In the genomic region with DNA sequence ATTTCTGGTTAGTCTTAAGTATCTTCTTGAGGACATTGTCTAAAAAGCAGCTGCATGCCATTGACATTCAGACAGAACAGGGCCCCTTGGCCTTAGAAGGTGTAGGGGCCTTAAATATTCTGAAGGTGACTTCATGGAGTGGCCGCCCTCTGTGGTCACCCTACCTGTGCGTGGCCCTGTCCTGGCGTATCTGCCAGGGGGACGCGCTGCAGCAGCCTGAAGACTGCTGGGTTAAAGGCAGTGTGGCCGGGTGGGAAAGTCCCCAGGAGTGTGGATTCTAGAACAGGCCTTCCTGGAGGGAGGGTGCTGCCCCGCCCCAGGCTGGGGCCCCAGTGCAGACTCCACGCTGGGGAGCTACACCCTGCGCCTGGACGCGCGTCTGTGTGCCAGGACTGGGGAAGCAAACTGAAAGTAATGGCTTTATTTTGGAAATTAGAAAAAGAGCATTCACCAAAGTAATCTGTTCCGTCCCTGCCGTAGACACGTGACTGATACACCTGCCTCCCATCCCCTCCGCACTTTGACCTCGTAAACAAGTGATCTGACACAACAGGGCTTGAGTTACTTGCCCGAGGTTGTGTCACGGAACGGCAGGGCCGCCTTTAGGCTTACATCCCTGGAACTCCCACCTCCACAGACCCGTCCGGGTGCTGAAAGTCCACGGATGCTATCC, we compare ENCODE assay signal across 1 cellular context.
A peak's percentile ranks its signal among the peaks of the same experiment; 100 is the strongest.
TF ChIP-seq lines count a peak whose summit lies in the region.

No MANE protein-coding gene starts in this region.

TF ChIP-seq in HepG2, 621 proteins besides CTCF, POLR2A, EP300 and RAD21 (continued from another document and continues in another):
- TF ChIP-seq, protein P1, sequence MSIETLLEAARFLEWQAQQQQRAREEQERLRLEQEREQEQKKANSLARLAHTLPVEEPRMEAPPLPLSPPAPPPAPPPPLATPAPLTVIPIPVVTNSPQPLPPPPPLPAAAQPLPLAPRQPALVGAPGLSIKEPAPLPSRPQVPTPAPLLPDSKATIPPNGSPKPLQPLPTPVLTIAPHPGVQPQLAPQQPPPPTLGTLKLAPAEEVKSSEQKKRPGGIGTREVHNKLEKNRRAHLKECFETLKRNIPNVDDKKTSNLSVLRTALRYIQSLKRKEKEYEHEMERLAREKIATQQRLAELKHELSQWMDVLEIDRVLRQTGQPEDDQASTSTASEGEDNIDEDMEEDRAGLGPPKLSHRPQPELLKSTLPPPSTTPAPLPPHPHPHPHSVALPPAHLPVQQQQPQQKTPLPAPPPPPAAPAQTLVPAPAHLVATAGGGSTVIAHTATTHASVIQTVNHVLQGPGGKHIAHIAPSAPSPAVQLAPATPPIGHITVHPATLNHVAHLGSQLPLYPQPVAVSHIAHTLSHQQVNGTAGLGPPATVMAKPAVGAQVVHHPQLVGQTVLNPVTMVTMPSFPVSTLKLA (IDR thresholded peaks at IDR 0.05) = peak; percentile 46; the same call in 1 of the 2 replicates
- TF ChIP-seq ZNF570 (CRISPR knock-in tag; IDR thresholded peaks at IDR 0.05; ENCODE audit: borderline replicate concordance) (no peak), ZFP90 (CRISPR knock-in tag; IDR thresholded peaks at IDR 0.05; ENCODE audit: borderline replicate concordance) (no peak), MYNN (CRISPR knock-in tag; IDR thresholded peaks at IDR 0.05; ENCODE audit: low read depth) (no peak), KDM4B (CRISPR knock-in tag; IDR thresholded peaks at IDR 0.05) (no peak), ZSCAN9 (CRISPR knock-in tag; IDR thresholded peaks at IDR 0.05; ENCODE audit: borderline replicate concordance) (no peak; the same call in 1 of the 2 replicates), PAF1 (CRISPR knock-in tag; IDR thresholded peaks at IDR 0.05) (no peak), ZNF350 (CRISPR knock-in tag; IDR thresholded peaks at IDR 0.05; ENCODE audit: borderline replicate concordance, low read depth) (peak; percentile 48; the same call in 1 of the 2 replicates), RAD51 (IDR thresholded peaks at IDR 0.05; ENCODE audit: borderline replicate concordance) (peak; percentile 69), CHD4 (IDR thresholded peaks at IDR 0.05; ENCODE audit: borderline replicate concordance, low read length) (no peak), SALL2 (CRISPR knock-in tag; IDR thresholded peaks at IDR 0.05) (0 out of 2 replicates have a peak, but pooled peaks have one; percentile 24), ZBTB20 (CRISPR knock-in tag; IDR thresholded peaks at IDR 0.05; ENCODE audit: borderline replicate concordance, low read depth) (no peak), GABPB1 (CRISPR knock-in tag; IDR thresholded peaks at IDR 0.05) (no peak), ZNF230 (CRISPR knock-in tag; IDR thresholded peaks at IDR 0.05) (no peak), SMC3 (IDR thresholded peaks at IDR 0.05; ENCODE audit: low read length) (no peak), ADNP (CRISPR knock-in tag; IDR thresholded peaks at IDR 0.05) (no peak), TCF7 (IDR thresholded peaks at IDR 0.05; ENCODE audit: low read depth) (0 out of 2 replicates have a peak, but pooled peaks have one; percentile 15), KDM5A (IDR thresholded peaks at IDR 0.05; ENCODE audit: borderline replicate concordance, low read length) (no peak; the same call in 1 of the 2 replicates), YEATS2 (CRISPR knock-in tag; IDR thresholded peaks at IDR 0.05; ENCODE audit: borderline replicate concordance) (no peak), PITX1 (CRISPR knock-in tag; IDR thresholded peaks at IDR 0.05) (peak; percentile 81), TAF15 (IDR thresholded peaks at IDR 0.05; ENCODE audit: low read depth, low read length, poor library complexity, severe bottlenecking) (no peak), ZNF234 (CRISPR knock-in tag; conservative IDR thresholded peaks at IDR 0.05) (no peak), ZNF629 (CRISPR knock-in tag; conservative IDR thresholded peaks at IDR 0.05) (no peak), SOX6 (IDR thresholded peaks at IDR 0.05) (no peak), SOX6 (CRISPR knock-in tag; IDR thresholded peaks at IDR 0.05) (no peak; the same call in 1 of the 2 replicates), NCOA5 (CRISPR knock-in tag; IDR thresholded peaks at IDR 0.05) (no peak), SKI (IDR thresholded peaks at IDR 0.05; ENCODE audit: partially characterized antibody) (peak; percentile 79), MEIS2 (CRISPR knock-in tag; IDR thresholded peaks at IDR 0.05) (0 out of 2 replicates have a peak, but pooled peaks have one; percentile 41), MTA3 (CRISPR knock-in tag; IDR thresholded peaks at IDR 0.05) (no peak), YEATS4 (CRISPR knock-in tag; IDR thresholded peaks at IDR 0.05; ENCODE audit: borderline replicate concordance) (0 out of 2 replicates have a peak, but pooled peaks have one; percentile 52), ZFP36L1 (CRISPR knock-in tag; IDR thresholded peaks at IDR 0.05) (no peak), MEF2D (CRISPR knock-in tag; IDR thresholded peaks at IDR 0.05) (no peak), MATR3 (CRISPR knock-in tag; IDR thresholded peaks at IDR 0.05) (no peak), ZNF225 (CRISPR knock-in tag; IDR thresholded peaks at IDR 0.05) (no peak), ZSCAN12 (CRISPR knock-in tag; IDR thresholded peaks at IDR 0.05) (no peak), HMGA1 (CRISPR knock-in tag; conservative IDR thresholded peaks at IDR 0.05) (no peak), FOXO1 (CRISPR knock-in tag; IDR thresholded peaks at IDR 0.05) (peak; percentile 97), ZNF34 (CRISPR knock-in tag; IDR thresholded peaks at IDR 0.05; ENCODE audit: borderline replicate concordance) (no peak), SRSF1 (optimal IDR thresholded peaks at IDR 0.05; ENCODE audit: low read depth, low read length) (no peak), NFIC (IDR thresholded peaks at IDR 0.05; ENCODE audit: low read length) (no peak; the same call in 1 of the 2 replicates), ZNF431 (CRISPR knock-in tag; IDR thresholded peaks at IDR 0.05; ENCODE audit: borderline replicate concordance, low read depth) (0 out of 2 replicates have a peak, but pooled peaks have one; percentile 35), HMG20B (CRISPR knock-in tag; conservative IDR thresholded peaks at IDR 0.05) (peak; percentile 37; the same call in 1 of the 2 replicates), ZNF556 (CRISPR knock-in tag; IDR thresholded peaks at IDR 0.05; ENCODE audit: borderline replicate concordance) (no peak)
- TF ChIP-seq, protein P2, sequence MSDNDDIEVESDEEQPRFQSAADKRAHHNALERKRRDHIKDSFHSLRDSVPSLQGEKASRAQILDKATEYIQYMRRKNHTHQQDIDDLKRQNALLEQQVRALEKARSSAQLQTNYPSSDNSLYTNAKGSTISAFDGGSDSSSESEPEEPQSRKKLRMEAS (IDR thresholded peaks at IDR 0.05) = peak; percentile 83
- TF ChIP-seq, protein P3, sequence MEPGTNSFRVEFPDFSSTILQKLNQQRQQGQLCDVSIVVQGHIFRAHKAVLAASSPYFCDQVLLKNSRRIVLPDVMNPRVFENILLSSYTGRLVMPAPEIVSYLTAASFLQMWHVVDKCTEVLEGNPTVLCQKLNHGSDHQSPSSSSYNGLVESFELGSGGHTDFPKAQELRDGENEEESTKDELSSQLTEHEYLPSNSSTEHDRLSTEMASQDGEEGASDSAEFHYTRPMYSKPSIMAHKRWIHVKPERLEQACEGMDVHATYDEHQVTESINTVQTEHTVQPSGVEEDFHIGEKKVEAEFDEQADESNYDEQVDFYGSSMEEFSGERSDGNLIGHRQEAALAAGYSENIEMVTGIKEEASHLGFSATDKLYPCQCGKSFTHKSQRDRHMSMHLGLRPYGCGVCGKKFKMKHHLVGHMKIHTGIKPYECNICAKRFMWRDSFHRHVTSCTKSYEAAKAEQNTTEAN (CRISPR knock-in tag; conservative IDR thresholded peaks at IDR 0.05) = 0 out of 2 replicates have a peak, but pooled peaks have one; percentile 24
- TF ChIP-seq, protein P4, sequence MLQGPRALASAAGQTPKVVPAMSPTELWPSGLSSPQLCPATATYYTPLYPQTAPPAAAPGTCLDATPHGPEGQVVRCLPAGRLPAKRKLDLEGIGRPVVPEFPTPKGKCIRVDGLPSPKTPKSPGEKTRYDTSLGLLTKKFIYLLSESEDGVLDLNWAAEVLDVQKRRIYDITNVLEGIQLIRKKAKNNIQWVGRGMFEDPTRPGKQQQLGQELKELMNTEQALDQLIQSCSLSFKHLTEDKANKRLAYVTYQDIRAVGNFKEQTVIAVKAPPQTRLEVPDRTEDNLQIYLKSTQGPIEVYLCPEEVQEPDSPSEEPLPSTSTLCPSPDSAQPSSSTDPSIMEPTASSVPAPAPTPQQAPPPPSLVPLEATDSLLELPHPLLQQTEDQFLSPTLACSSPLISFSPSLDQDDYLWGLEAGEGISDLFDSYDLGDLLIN (CRISPR knock-in tag; IDR thresholded peaks at IDR 0.05; ENCODE audit: borderline replicate concordance) = no peak
- TF ChIP-seq, protein P5, sequence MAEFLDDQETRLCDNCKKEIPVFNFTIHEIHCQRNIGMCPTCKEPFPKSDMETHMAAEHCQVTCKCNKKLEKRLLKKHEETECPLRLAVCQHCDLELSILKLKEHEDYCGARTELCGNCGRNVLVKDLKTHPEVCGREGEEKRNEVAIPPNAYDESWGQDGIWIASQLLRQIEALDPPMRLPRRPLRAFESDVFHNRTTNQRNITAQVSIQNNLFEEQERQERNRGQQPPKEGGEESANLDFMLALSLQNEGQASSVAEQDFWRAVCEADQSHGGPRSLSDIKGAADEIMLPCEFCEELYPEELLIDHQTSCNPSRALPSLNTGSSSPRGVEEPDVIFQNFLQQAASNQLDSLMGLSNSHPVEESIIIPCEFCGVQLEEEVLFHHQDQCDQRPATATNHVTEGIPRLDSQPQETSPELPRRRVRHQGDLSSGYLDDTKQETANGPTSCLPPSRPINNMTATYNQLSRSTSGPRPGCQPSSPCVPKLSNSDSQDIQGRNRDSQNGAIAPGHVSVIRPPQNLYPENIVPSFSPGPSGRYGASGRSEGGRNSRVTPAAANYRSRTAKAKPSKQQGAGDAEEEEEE (CRISPR knock-in tag; IDR thresholded peaks at IDR 0.05; ENCODE audit: borderline replicate concordance) = 0 out of 2 replicates have a peak, but pooled peaks have one; percentile 37
- TF ChIP-seq, protein P6, sequence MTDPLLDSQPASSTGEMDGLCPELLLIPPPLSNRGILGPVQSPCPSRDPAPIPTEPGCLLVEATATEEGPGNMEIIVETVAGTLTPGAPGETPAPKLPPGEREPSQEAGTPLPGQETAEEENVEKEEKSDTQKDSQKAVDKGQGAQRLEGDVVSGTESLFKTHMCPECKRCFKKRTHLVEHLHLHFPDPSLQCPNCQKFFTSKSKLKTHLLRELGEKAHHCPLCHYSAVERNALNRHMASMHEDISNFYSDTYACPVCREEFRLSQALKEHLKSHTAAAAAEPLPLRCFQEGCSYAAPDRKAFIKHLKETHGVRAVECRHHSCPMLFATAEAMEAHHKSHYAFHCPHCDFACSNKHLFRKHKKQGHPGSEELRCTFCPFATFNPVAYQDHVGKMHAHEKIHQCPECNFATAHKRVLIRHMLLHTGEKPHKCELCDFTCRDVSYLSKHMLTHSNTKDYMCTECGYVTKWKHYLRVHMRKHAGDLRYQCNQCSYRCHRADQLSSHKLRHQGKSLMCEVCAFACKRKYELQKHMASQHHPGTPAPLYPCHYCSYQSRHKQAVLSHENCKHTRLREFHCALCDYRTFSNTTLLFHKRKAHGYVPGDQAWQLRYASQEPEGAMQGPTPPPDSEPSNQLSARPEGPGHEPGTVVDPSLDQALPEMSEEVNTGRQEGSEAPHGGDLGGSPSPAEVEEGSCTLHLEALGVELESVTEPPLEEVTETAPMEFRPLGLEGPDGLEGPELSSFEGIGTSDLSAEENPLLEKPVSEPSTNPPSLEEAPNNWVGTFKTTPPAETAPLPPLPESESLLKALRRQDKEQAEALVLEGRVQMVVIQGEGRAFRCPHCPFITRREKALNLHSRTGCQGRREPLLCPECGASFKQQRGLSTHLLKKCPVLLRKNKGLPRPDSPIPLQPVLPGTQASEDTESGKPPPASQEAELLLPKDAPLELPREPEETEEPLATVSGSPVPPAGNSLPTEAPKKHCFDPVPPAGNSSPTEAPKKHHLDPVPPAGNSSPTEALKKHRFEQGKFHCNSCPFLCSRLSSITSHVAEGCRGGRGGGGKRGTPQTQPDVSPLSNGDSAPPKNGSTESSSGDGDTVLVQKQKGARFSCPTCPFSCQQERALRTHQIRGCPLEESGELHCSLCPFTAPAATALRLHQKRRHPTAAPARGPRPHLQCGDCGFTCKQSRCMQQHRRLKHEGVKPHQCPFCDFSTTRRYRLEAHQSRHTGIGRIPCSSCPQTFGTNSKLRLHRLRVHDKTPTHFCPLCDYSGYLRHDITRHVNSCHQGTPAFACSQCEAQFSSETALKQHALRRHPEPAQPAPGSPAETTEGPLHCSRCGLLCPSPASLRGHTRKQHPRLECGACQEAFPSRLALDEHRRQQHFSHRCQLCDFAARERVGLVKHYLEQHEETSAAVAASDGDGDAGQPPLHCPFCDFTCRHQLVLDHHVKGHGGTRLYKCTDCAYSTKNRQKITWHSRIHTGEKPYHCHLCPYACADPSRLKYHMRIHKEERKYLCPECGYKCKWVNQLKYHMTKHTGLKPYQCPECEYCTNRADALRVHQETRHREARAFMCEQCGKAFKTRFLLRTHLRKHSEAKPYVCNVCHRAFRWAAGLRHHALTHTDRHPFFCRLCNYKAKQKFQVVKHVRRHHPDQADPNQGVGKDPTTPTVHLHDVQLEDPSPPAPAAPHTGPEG (CRISPR knock-in tag; IDR thresholded peaks at IDR 0.05) = no peak
- TF ChIP-seq, protein P7, sequence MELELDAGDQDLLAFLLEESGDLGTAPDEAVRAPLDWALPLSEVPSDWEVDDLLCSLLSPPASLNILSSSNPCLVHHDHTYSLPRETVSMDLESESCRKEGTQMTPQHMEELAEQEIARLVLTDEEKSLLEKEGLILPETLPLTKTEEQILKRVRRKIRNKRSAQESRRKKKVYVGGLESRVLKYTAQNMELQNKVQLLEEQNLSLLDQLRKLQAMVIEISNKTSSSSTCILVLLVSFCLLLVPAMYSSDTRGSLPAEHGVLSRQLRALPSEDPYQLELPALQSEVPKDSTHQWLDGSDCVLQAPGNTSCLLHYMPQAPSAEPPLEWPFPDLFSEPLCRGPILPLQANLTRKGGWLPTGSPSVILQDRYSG (CRISPR knock-in tag; IDR thresholded peaks at IDR 0.05) = no peak
- TF ChIP-seq, protein P8, sequence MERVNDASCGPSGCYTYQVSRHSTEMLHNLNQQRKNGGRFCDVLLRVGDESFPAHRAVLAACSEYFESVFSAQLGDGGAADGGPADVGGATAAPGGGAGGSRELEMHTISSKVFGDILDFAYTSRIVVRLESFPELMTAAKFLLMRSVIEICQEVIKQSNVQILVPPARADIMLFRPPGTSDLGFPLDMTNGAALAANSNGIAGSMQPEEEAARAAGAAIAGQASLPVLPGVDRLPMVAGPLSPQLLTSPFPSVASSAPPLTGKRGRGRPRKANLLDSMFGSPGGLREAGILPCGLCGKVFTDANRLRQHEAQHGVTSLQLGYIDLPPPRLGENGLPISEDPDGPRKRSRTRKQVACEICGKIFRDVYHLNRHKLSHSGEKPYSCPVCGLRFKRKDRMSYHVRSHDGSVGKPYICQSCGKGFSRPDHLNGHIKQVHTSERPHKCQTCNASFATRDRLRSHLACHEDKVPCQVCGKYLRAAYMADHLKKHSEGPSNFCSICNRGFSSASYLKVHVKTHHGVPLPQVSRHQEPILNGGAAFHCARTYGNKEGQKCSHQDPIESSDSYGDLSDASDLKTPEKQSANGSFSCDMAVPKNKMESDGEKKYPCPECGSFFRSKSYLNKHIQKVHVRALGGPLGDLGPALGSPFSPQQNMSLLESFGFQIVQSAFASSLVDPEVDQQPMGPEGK (CRISPR knock-in tag; IDR thresholded peaks at IDR 0.05) = peak; percentile 94
- TF ChIP-seq, protein P9, sequence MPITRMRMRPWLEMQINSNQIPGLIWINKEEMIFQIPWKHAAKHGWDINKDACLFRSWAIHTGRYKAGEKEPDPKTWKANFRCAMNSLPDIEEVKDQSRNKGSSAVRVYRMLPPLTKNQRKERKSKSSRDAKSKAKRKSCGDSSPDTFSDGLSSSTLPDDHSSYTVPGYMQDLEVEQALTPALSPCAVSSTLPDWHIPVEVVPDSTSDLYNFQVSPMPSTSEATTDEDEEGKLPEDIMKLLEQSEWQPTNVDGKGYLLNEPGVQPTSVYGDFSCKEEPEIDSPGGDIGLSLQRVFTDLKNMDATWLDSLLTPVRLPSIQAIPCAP (CRISPR knock-in tag; IDR thresholded peaks at IDR 0.05; ENCODE audit: low read depth) = no peak
